In the genomic region with DNA sequence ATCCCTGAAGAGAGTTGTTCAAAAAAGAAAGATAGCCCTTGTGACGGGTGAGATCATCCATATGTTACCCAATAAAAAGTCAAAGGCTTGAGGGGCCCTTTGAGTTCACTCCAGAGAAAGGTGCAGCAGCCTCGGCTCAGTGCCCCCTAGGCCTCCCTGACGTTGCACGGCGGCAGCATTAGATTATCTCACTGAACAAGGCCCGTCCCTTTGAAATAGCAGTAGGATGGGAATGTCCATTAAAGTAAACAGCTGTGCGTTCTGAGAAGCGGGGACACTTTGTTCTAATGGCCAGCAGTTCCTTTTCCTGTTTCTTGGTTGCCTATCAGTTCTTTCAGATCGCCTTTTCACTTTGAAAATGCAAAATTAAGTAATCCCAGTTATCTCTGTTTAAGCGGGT, we compare ENCODE assay signal across 16 cellular contexts.
DNase-seq lines count a peak whose midpoint lies in the region; ATAC-seq and TF ChIP-seq lines count a peak whose summit lies in the region.
"Had no signal": no experiment of that assay in that cellular context is flagged by ENCODE, and none has a peak within 500 bp of the region (broad histone marks: within the 10 kb centered on the region; RNA-seq: fewer than 3 reads in every experiment).

No MANE protein-coding gene starts in this region.

- peaks cover under 1% of the 10 kb centered on the region for H3K79me2 ChIP-seq in trophoblast cell (ENCODE audit: control insufficient read depth, insufficient read depth, low read length, poor library complexity)

- H3K18ac ChIP-seq in mesenchymal stem cell (ENCODE audit: low read depth in 1 of 2, low read length in 2 of 2) (no peak overlapping the region), trophoblast cell (ENCODE audit: low read length) (no peak overlapping the region)

- H3K27ac ChIP-seq in endodermal cell (ENCODE audit: low read depth, low read length), result peak overlapping the region; percentile 32
- H3K27ac ChIP-seq in mesenchymal stem cell (ENCODE audit: low read length, poor library complexity, severe bottlenecking), result no peak overlapping the region
- H3K27ac ChIP-seq in trophoblast cell (ENCODE audit: low read depth, low read length), result no peak overlapping the region
- H3K27ac ChIP-seq: A549, C4-2B had no signal

- peaks cover 83% of the 10 kb centered on the region for H3K9me3 Mint-ChIP-seq in endodermal cell
- H3K9me3 Mint-ChIP-seq in effector memory CD8-positive, alpha-beta T cell, result no peaks in the 10 kb centered on the region

- ATAC-seq in HG03025 (IDR thresholded peaks at IDR 0.05; ENCODE audit: low FRiP score, unreplicated experiment) (no peak), HG02759 (IDR thresholded peaks at IDR 0.05; ENCODE audit: unreplicated experiment) (no peak)
- ATAC-seq in effector memory CD8-positive, alpha-beta T cell (replicated peaks), result no peak
- ATAC-seq: A549 had no signal

- peak overlapping the region in 1 of 2 experiments; percentile 42 for H2BK12ac ChIP-seq in mesenchymal stem cell (ENCODE audit: low read length in 2 of 2)
- no peak overlapping the region for H2BK12ac ChIP-seq in trophoblast cell (ENCODE audit: low read length)

- H3K36me3 ChIP-seq in endodermal cell (ENCODE audit: control insufficient read depth, insufficient read depth, low read length) (no peaks in the 10 kb centered on the region), mesenchymal stem cell (ENCODE audit: control insufficient read depth in 1 of 2, insufficient read depth in 2 of 2, low read depth in 1 of 2, low read length in 2 of 2) (peaks cover 0 to 4% of the 10 kb centered on the region in 2 experiments), trophoblast cell (ENCODE audit: control insufficient read depth in 1 of 2, insufficient read depth in 2 of 2, low read length in 2 of 2) (peaks cover under 1 to 3% of the 10 kb centered on the region in 2 experiments)
- H3K36me3 ChIP-seq: BE2C had no signal

- H3K23ac ChIP-seq in mesenchymal stem cell (ENCODE audit: low read length in 2 of 2) (no peak overlapping the region), trophoblast cell (ENCODE audit: low read length) (no peak overlapping the region)

- TF ChIP-seq CTCF in endodermal cell (conservative IDR thresholded peaks at IDR 0.05), result no peak
- TF ChIP-seq CTCF in fibroblast of villous mesenchyme (IDR thresholded peaks at IDR 0.05; ENCODE audit: insufficient read depth, low read depth, low read length), result no peak

- H3K36me3 Mint-ChIP-seq in endodermal cell (ENCODE audit: low read depth), result peaks cover 15% of the 10 kb centered on the region
- H3K36me3 Mint-ChIP-seq in effector memory CD8-positive, alpha-beta T cell (ENCODE audit: insufficient read depth), result no peaks in the 10 kb centered on the region
- H3K36me3 Mint-ChIP-seq: CD4-positive, alpha-beta memory T cell had no signal

- H2AFZ ChIP-seq in mesenchymal stem cell (ENCODE audit: low read depth, low read length) (no peak overlapping the region), trophoblast cell (ENCODE audit: insufficient read depth, low read length, poor library complexity) (no peak overlapping the region)

- H3K4me3 ChIP-seq in endodermal cell (ENCODE audit: low read length), result no peak overlapping the region
- H3K4me3 ChIP-seq in fibroblast of villous mesenchyme (ENCODE audit: low read depth, low read length), result no peak overlapping the region
- no peak overlapping the region for H3K4me3 ChIP-seq in mesenchymal stem cell (ENCODE audit: insufficient read depth in 1 of 2, low read depth in 1 of 2, low read length in 2 of 2)
- no peak overlapping the region for H3K4me3 ChIP-seq in trophoblast cell (ENCODE audit: low read depth, low read length)
- H3K4me3 ChIP-seq: A549 had no signal

- no peak overlapping the region for H4K12ac ChIP-seq in trophoblast cell (ENCODE audit: low read depth, low read length)

- H3K4me1 ChIP-seq in endodermal cell (ENCODE audit: control insufficient read depth, insufficient read depth, low read length) (no peaks in the 10 kb centered on the region), mesenchymal stem cell (ENCODE audit: control insufficient read depth, insufficient read depth, low read depth, low read length) (peaks cover 19% of the 10 kb centered on the region), trophoblast cell (ENCODE audit: control insufficient read depth in 1 of 2, insufficient read depth in 2 of 2, low read length in 2 of 2) (peaks cover 23 to 32% of the 10 kb centered on the region in 2 experiments)
- H3K4me1 ChIP-seq: A549, BE2C had no signal

- no peak overlapping the region for H2BK15ac ChIP-seq in mesenchymal stem cell (ENCODE audit: low read depth, poor library complexity, severe bottlenecking)

- H4K91ac ChIP-seq in mesenchymal stem cell (ENCODE audit: low read length), result peak overlapping the region; percentile 85
- H4K91ac ChIP-seq in trophoblast cell (ENCODE audit: low read depth, low read length), result peak overlapping the region; percentile 41

- H2BK5ac ChIP-seq in mesenchymal stem cell (ENCODE audit: low read depth, low read length, poor library complexity, severe bottlenecking), result no peak overlapping the region
- peak overlapping the region; percentile 34 for H2BK5ac ChIP-seq in trophoblast cell (ENCODE audit: low read depth, low read length, poor library complexity)

- H4K8ac ChIP-seq in mesenchymal stem cell (ENCODE audit: low read length) (peak overlapping the region; percentile 76), trophoblast cell (ENCODE audit: low read depth, low read length) (no peak overlapping the region)

- H3K79me1 ChIP-seq in mesenchymal stem cell (replicated peaks; ENCODE audit: low read length, poor library complexity, severe bottlenecking) (peaks cover 6% of the 10 kb centered on the region), trophoblast cell (ENCODE audit: low read length) (peaks cover 22% of the 10 kb centered on the region)

- H3K9ac ChIP-seq in endodermal cell (ENCODE audit: extremely low read depth, low read length, poor library complexity, severe bottlenecking), result no peak overlapping the region
- no peak overlapping the region for H3K9ac ChIP-seq in mesenchymal stem cell (ENCODE audit: low read length)
- no peak overlapping the region for H3K9ac ChIP-seq in trophoblast cell (ENCODE audit: low read length)

- peak overlapping the region; percentile 54 for H2BK120ac ChIP-seq in mesenchymal stem cell (ENCODE audit: low read depth, low read length)
- H2BK120ac ChIP-seq in trophoblast cell (ENCODE audit: insufficient read depth, low read length, poor library complexity), result no peak overlapping the region

- 93 to 100% methylated on average over 4 to 9 of the region's 10 CpGs for whole genome bisulfite sequencing in endodermal cell (ENCODE audit: insufficient coverage in 1 of 2, insufficient read length in 1 of 2), 2 experiments
- WGBS in mesenchymal stem cell, result 21% methylated on average over 10 of the region's 10 CpGs
- no CpG with 5 or more reads among the region's 10 CpGs for WGBS in trophoblast cell (ENCODE audit: extremely low coverage, insufficient coverage, insufficient read length)

- H3K4me1 Mint-ChIP-seq in endodermal cell, result peaks cover 10% of the 10 kb centered on the region
- H3K4me1 Mint-ChIP-seq in effector memory CD8-positive, alpha-beta T cell (ENCODE audit: low read depth in 2 of 2), result no peaks in the 10 kb centered on the region
- H3K4me1 Mint-ChIP-seq: CD4-positive, alpha-beta memory T cell had no signal

- no peak overlapping the region for H3K14ac ChIP-seq in mesenchymal stem cell (ENCODE audit: low read length in 2 of 2)
- no peak overlapping the region for H3K14ac ChIP-seq in trophoblast cell (ENCODE audit: low read length)

- H3K27ac Mint-ChIP-seq in endodermal cell, result no peak overlapping the region
- no peak overlapping the region for H3K27ac Mint-ChIP-seq in effector memory CD8-positive, alpha-beta T cell
- H3K27ac Mint-ChIP-seq: CD4-positive, alpha-beta memory T cell had no signal

- no peak overlapping the region for H3K4me2 ChIP-seq in mesenchymal stem cell (ENCODE audit: low read length, poor library complexity, severe bottlenecking)
- H3K4me2 ChIP-seq in trophoblast cell (ENCODE audit: low read length), result no peak overlapping the region
- H3K4me2 ChIP-seq: A549 had no signal

- H3K4ac ChIP-seq in mesenchymal stem cell (ENCODE audit: low read depth in 1 of 2, low read length in 2 of 2), result no peak overlapping the region
- no peak overlapping the region for H3K4ac ChIP-seq in trophoblast cell (ENCODE audit: low read depth, low read length)

- no peak for DNase-seq in endodermal cell
- DNase-seq in fibroblast of villous mesenchyme (ENCODE audit: low read depth), result peak; percentile 80
- peak; percentile 79 for DNase-seq in mesenchymal stem cell
- no peak for DNase-seq in trophoblast cell
- no peak for DNase-seq in effector memory CD8-positive, alpha-beta T cell
- DNase-seq: BE2C; CD4-positive, alpha-beta memory T cell; DMS153; DND-41; GDM1; GOT3; H9 had no signal

- no peaks in the 10 kb centered on the region for H3K9me3 ChIP-seq in endodermal cell (ENCODE audit: control insufficient read depth, low read length)
- H3K9me3 ChIP-seq in mesenchymal stem cell (ENCODE audit: control insufficient read depth, low read length), result no peaks in the 10 kb centered on the region
- H3K9me3 ChIP-seq in trophoblast cell (ENCODE audit: insufficient read depth, low read depth, low read length), result no peaks in the 10 kb centered on the region
- H3K9me3 ChIP-seq: A549, BE2C had no signal

- H2AK5ac ChIP-seq in mesenchymal stem cell (ENCODE audit: low read length, severe bottlenecking) (no peak overlapping the region), trophoblast cell (ENCODE audit: low read length) (no peak overlapping the region)

- H3K27me3 ChIP-seq in endodermal cell (ENCODE audit: control insufficient read depth, insufficient read depth, low read length, poor library complexity, severe bottlenecking) (no peaks in the 10 kb centered on the region), mesenchymal stem cell (ENCODE audit: control insufficient read depth in 1 of 2, insufficient read depth in 1 of 2, low read length in 2 of 2) (peaks cover 0 to 24% of the 10 kb centered on the region in 2 experiments), trophoblast cell (ENCODE audit: insufficient read depth, low read length) (no peaks in the 10 kb centered on the region)
- H3K27me3 ChIP-seq: BE2C had no signal

- H3K27me3 Mint-ChIP-seq in endodermal cell (ENCODE audit: insufficient read depth), result no peaks in the 10 kb centered on the region
- H3K27me3 Mint-ChIP-seq in effector memory CD8-positive, alpha-beta T cell, result peaks cover 6 to 44% of the 10 kb centered on the region in 2 donors

- no peak overlapping the region for H3K4me3 Mint-ChIP-seq in endodermal cell
- H3K4me3 Mint-ChIP-seq in effector memory CD8-positive, alpha-beta T cell, result no peak overlapping the region
- H3K4me3 Mint-ChIP-seq: CD4-positive, alpha-beta memory T cell; H9 had no signal

Comparison
In these comparisons a context has a peak if more than half of its experiments do, and no peak if none do; other contexts are left out.
1. DNase-seq: peak in fibroblast of villous mesenchyme (single experiment) and mesenchymal stem cell (single experiment); none in endodermal cell (single experiment), trophoblast cell (0 of 2) and effector memory CD8-positive, alpha-beta T cell (0 of 3).